Comparison of ENCODE assay signal across 1 cellular context in genomic region chr2:96525211-96525507, GRCh38.
TF ChIP-seq lines count a peak whose summit lies in the region.

No MANE protein-coding gene starts in this region.

TF ChIP-seq in GM12878, 131 proteins besides CTCF, POLR2A, EP300 and RAD21:
- TF ChIP-seq E2F4 (IDR thresholded peaks at IDR 0.05; ENCODE audit: low read depth, low read length) (no peak), ZNF24 (IDR thresholded peaks at IDR 0.05) (no peak), KAT2A (conservative IDR thresholded peaks at IDR 0.05; ENCODE audit: control insufficient read depth, low read depth, low read length) (no peak), PAX8 (IDR thresholded peaks at IDR 0.05) (no peak), SREBF2 (IDR thresholded peaks at IDR 0.05; ENCODE audit: low read length) (no peak), FOXK2 (IDR thresholded peaks at IDR 0.05) (no peak), BACH1 (IDR thresholded peaks at IDR 0.05; ENCODE audit: borderline replicate concordance) (no peak), EED (IDR thresholded peaks at IDR 0.05; ENCODE audit: low read depth) (no peak), CHD4 (IDR thresholded peaks at IDR 0.05) (no peak), NRF1 (conservative IDR thresholded peaks at IDR 0.05; ENCODE audit: low read depth, low read length) (no peak), TCF3 (IDR thresholded peaks at IDR 0.05; ENCODE audit: borderline replicate concordance, insufficient read depth, low read depth, low read length) (no peak), ESRRA (IDR thresholded peaks at IDR 0.05; ENCODE audit: low read length) (no peak), ATF7 (IDR thresholded peaks at IDR 0.05; ENCODE audit: low read depth) (no peak), ZNF592 (IDR thresholded peaks at IDR 0.05) (no peak), CBFB (IDR thresholded peaks at IDR 0.05; ENCODE audit: low read depth) (no peak), HCFC1 (IDR thresholded peaks at IDR 0.05; ENCODE audit: low read length) (no peak)
- TF ChIP-seq, protein P1, sequence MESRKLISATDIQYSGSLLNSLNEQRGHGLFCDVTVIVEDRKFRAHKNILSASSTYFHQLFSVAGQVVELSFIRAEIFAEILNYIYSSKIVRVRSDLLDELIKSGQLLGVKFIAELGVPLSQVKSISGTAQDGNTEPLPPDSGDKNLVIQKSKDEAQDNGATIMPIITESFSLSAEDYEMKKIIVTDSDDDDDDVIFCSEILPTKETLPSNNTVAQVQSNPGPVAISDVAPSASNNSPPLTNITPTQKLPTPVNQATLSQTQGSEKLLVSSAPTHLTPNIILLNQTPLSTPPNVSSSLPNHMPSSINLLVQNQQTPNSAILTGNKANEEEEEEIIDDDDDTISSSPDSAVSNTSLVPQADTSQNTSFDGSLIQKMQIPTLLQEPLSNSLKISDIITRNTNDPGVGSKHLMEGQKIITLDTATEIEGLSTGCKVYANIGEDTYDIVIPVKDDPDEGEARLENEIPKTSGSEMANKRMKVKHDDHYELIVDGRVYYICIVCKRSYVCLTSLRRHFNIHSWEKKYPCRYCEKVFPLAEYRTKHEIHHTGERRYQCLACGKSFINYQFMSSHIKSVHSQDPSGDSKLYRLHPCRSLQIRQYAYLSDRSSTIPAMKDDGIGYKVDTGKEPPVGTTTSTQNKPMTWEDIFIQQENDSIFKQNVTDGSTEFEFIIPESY (IDR thresholded peaks at IDR 0.05): no peak
- TF ChIP-seq, protein P2, sequence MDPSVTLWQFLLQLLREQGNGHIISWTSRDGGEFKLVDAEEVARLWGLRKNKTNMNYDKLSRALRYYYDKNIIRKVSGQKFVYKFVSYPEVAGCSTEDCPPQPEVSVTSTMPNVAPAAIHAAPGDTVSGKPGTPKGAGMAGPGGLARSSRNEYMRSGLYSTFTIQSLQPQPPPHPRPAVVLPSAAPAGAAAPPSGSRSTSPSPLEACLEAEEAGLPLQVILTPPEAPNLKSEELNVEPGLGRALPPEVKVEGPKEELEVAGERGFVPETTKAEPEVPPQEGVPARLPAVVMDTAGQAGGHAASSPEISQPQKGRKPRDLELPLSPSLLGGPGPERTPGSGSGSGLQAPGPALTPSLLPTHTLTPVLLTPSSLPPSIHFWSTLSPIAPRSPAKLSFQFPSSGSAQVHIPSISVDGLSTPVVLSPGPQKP (IDR thresholded peaks at IDR 0.05; ENCODE audit: low read depth, low read length): no peak
- TF ChIP-seq, protein P3, sequence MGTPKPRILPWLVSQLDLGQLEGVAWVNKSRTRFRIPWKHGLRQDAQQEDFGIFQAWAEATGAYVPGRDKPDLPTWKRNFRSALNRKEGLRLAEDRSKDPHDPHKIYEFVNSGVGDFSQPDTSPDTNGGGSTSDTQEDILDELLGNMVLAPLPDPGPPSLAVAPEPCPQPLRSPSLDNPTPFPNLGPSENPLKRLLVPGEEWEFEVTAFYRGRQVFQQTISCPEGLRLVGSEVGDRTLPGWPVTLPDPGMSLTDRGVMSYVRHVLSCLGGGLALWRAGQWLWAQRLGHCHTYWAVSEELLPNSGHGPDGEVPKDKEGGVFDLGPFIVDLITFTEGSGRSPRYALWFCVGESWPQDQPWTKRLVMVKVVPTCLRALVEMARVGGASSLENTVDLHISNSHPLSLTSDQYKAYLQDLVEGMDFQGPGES (IDR thresholded peaks at IDR 0.05): no peak
- TF ChIP-seq, protein P4, sequence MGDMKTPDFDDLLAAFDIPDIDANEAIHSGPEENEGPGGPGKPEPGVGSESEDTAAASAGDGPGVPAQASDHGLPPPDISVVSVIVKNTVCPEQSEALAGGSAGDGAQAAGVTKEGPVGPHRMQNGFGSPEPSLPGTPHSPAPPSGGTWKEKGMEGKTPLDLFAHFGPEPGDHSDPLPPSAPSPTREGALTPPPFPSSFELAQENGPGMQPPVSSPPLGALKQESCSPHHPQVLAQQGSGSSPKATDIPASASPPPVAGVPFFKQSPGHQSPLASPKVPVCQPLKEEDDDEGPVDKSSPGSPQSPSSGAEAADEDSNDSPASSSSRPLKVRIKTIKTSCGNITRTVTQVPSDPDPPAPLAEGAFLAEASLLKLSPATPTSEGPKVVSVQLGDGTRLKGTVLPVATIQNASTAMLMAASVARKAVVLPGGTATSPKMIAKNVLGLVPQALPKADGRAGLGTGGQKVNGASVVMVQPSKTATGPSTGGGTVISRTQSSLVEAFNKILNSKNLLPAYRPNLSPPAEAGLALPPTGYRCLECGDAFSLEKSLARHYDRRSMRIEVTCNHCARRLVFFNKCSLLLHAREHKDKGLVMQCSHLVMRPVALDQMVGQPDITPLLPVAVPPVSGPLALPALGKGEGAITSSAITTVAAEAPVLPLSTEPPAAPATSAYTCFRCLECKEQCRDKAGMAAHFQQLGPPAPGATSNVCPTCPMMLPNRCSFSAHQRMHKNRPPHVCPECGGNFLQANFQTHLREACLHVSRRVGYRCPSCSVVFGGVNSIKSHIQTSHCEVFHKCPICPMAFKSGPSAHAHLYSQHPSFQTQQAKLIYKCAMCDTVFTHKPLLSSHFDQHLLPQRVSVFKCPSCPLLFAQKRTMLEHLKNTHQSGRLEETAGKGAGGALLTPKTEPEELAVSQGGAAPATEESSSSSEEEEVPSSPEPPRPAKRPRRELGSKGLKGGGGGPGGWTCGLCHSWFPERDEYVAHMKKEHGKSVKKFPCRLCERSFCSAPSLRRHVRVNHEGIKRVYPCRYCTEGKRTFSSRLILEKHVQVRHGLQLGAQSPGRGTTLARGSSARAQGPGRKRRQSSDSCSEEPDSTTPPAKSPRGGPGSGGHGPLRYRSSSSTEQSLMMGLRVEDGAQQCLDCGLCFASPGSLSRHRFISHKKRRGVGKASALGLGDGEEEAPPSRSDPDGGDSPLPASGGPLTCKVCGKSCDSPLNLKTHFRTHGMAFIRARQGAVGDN (IDR thresholded peaks at IDR 0.05): no peak
